In genomic region chr7:150406311-150406564, GRCh38 we compare ENCODE assay signal across 8 cellular contexts.
DNase-seq lines count a peak whose midpoint lies in the region; ATAC-seq and TF ChIP-seq lines count a peak whose summit lies in the region.

No MANE protein-coding gene starts in this region.

- no peak for TF ChIP-seq CTCF in AG04449 (IDR thresholded peaks at IDR 0.05; ENCODE audit: insufficient read depth, low read length, missing control alignments)

- H3K36me3 ChIP-seq in HUES6 (ENCODE audit: control insufficient read depth, insufficient read depth, low read length) (peaks cover 17% of the 10 kb centered on the region; the same call in 1 of the 2 replicates), mucosa of stomach (ENCODE audit: control insufficient read depth, insufficient read depth, low read length) (no peaks in the 10 kb centered on the region)

- CTCF ChIA-PET in AG04449 (lab: Yijun Ruan, JAX), result interaction anchor here (0.7 to 6.0 kb wide), 11 partner anchors 8 to 49 kb away, joined by 3 to 39 read pairs (median 3); no protein-coding TSS in a partner anchor

- POLR2A ChIA-PET in AG04449 (lab: Yijun Ruan, JAX), result interaction anchor here (2.0 kb wide), 1 partner anchor 37 kb away, joined by 10 read pairs; the partner anchor contains the start of gene REPIN1

- H3K9ac ChIP-seq in HUES6 (ENCODE audit: low read length) (peak overlapping the region; percentile 85), mucosa of stomach (ENCODE audit: low read length) (peak overlapping the region; percentile 91)

- H3K4me1 ChIP-seq in HUES6 (ENCODE audit: control insufficient read depth, insufficient read depth, low read length) (peaks cover 53% of the 10 kb centered on the region), mucosa of stomach (ENCODE audit: control insufficient read depth, insufficient read depth, low read length) (peaks cover 47% of the 10 kb centered on the region)

- no peaks in the 10 kb centered on the region for H3K9me3 ChIP-seq in HUES6 (ENCODE audit: control insufficient read depth, insufficient read depth, low read depth, low read length)
- H3K9me3 ChIP-seq in mucosa of stomach (ENCODE audit: control insufficient read depth, low read length), result no peaks in the 10 kb centered on the region

- H3K27ac ChIP-seq in HUES6 (ENCODE audit: low read depth, low read length), result no peak overlapping the region

- no peak for ATAC-seq in HG03342 (IDR thresholded peaks at IDR 0.05; ENCODE audit: unreplicated experiment)
- ATAC-seq in GM19035 (IDR thresholded peaks at IDR 0.05; ENCODE audit: unreplicated experiment), result no peak
- no peak for ATAC-seq in GM19455 (IDR thresholded peaks at IDR 0.05; ENCODE audit: unreplicated experiment)

- DNase-seq in AG04449 (ENCODE audit: low read depth, low spot score) (no peak), OCI-M2 (lab: John Stamatoyannopoulos, UW; ENCODE audit: unreplicated experiment) (no peak)
- peak; percentile 9 for DNase-seq in central memory CD4-positive, alpha-beta T cell

- H3K27me3 ChIP-seq in HUES6 (ENCODE audit: control insufficient read depth, insufficient read depth, low read length), result no peaks in the 10 kb centered on the region
- H3K27me3 ChIP-seq in mucosa of stomach (ENCODE audit: control insufficient read depth, insufficient read depth, low read length), result no peaks in the 10 kb centered on the region

- H3K4me3 ChIP-seq in AG04449 (ENCODE audit: low read depth, low read length) (peak overlapping the region; percentile 68), HUES6 (ENCODE audit: low read depth, low read length) (peak overlapping the region; percentile 75), mucosa of stomach (ENCODE audit: low read length) (peak overlapping the region; percentile 52)
